8 cellular contexts compared by ENCODE assay signal in genomic region chr18:45974088-45974536, GRCh38. TPM values are rescaled to one million over a fixed set of nuclear protein-coding genes. Genes with fewer than 3 reads are reported as not detected.
A peak's percentile ranks its signal among the peaks of the same experiment; 100 is the strongest.
DNase-seq lines count a peak whose midpoint lies in the region; ATAC-seq and TF ChIP-seq lines count a peak whose summit lies in the region.

No MANE protein-coding gene starts in this region.

- no peak for TF ChIP-seq POLR2A in right lobe of liver (IDR thresholded peaks at IDR 0.05)

- 7% methylated on average over 5 of the region's 5 CpGs for WGBS in right lobe of liver (ENCODE audit: insufficient coverage, low coverage, low lambda C conversion rate, missing lambda C conversion rate)

- no peak overlapping the region for H3K4me3 ChIP-seq in CD8-positive, alpha-beta T cell (ENCODE audit: low read depth, low read length)
- H3K4me3 ChIP-seq in right lobe of liver: no peak overlapping the region

- no peak overlapping the region for H3K27ac ChIP-seq in CD8-positive, alpha-beta T cell (ENCODE audit: low read depth, low read length)
- H3K27ac ChIP-seq in right lobe of liver: no peak overlapping the region

- H3K36me3 ChIP-seq in CD8-positive, alpha-beta T cell (ENCODE audit: insufficient read depth, low read length): no peaks in the 10 kb centered on the region
- H3K36me3 ChIP-seq in right lobe of liver: no peaks in the 10 kb centered on the region

- no peaks in the 10 kb centered on the region for H3K27me3 Mint-ChIP-seq in CD8-positive, alpha-beta T cell (ENCODE audit: low read depth)

- no peaks in the 10 kb centered on the region for H3K27me3 ChIP-seq in CD8-positive, alpha-beta T cell (ENCODE audit: insufficient read depth, low read length)
- no peaks in the 10 kb centered on the region for H3K27me3 ChIP-seq in right lobe of liver

- H3K9me3 Mint-ChIP-seq in CD8-positive, alpha-beta T cell: no peaks in the 10 kb centered on the region

- intact Hi-C loops in CD8-positive, alpha-beta T cell (cut with DNase I, micrococcal nuclease): loop anchor here (1.0 to 10.0 kb wide), 8 partner anchors 50 to 699 kb away; no protein-coding TSS in a partner anchor
- intact Hi-C loops in right lobe of liver (cut with DNase I): loop anchor here in 1 of 2 donors (10.0 kb wide), 1 partner anchor 289 kb away; no protein-coding TSS in a partner anchor

- CTCF ChIA-PET in CD8-positive, alpha-beta T cell (lab: Charles Lee): interaction anchor here (0.7 to 4.5 kb wide), 33 partner anchors 8 to 358 kb away, joined by 3 to 26 read pairs (median 4); partner anchors contain the start of gene PSTPIP2
- CTCF ChIA-PET in HEK293T (lab: Yijun Ruan, JAX): interaction anchor here (0.6 to 0.7 kb wide), 2 partner anchors 254 to 294 kb away, joined by 3 to 4 read pairs; no protein-coding TSS in a partner anchor

- H3K4me3 Mint-ChIP-seq in CD8-positive, alpha-beta T cell: no peak overlapping the region

- H3K27ac Mint-ChIP-seq in CD8-positive, alpha-beta T cell: no peak overlapping the region

- peaks cover 6% of the 10 kb centered on the region for H3K4me1 Mint-ChIP-seq in CD8-positive, alpha-beta T cell (ENCODE audit: low read depth)

- peak; percentile 83 for ATAC-seq in CD8-positive, alpha-beta T cell
- ATAC-seq in right lobe of liver (peak; percentile 88 to 97 (median 96)), HG03520 (IDR thresholded peaks at IDR 0.05; ENCODE audit: unreplicated experiment) (no peak)

- H3K4me1 ChIP-seq in CD8-positive, alpha-beta T cell (ENCODE audit: insufficient read depth, low read length): peaks cover 7% of the 10 kb centered on the region
- peaks cover 0 to 3% (median 0%) of the 10 kb centered on the region in 4 donors for H3K4me1 ChIP-seq in right lobe of liver

- POLR2A ChIA-PET in CD8-positive, alpha-beta T cell (lab: Charles Lee): interaction anchor here (0.8 to 1.3 kb wide), 2 partner anchors 49 to 308 kb away, joined by 3 to 6 read pairs; no protein-coding TSS in a partner anchor
- POLR2A ChIA-PET in HEK293T (lab: Yijun Ruan, JAX): no interaction called here

- peak; percentile 39 to 71 (median 62) for DNase-seq in CD8-positive, alpha-beta T cell
- DNase-seq in HEK293T (ENCODE audit: extremely low spot score): peak; percentile 34
- peak; percentile 36 for DNase-seq in NCI-H510A treated with DMSO at 0.1 percent for 48 hours (lab: John Stamatoyannopoulos, UW)
- DNase-seq in activated CD4-positive, alpha-beta T cell treated with anti-CD3 and anti-CD28 coated beads for 24 hours (ENCODE audit: low read depth in 2 of 2): peak; percentile 41 to 46
- peak; percentile 84 for DNase-seq in dedifferentiated amniotic fluid mesenchymal stem cell (ENCODE audit: extremely low spot score)
- peak in 2 of 3 donors; percentile 29 to 58 for DNase-seq in right lobe of liver
- DNase-seq in stimulated activated CD4-positive, alpha-beta T cell treated with anti-CD3 and anti-CD28 coated beads, TNF-alpha, amount 100 ng/mL, for 48 hours (ENCODE audit: low read depth in 3 of 3): peak; percentile 43 to 57 (median 56)

- H3K36me3 Mint-ChIP-seq in CD8-positive, alpha-beta T cell: no peaks in the 10 kb centered on the region

- no peaks in the 10 kb centered on the region for H3K9me3 ChIP-seq in CD8-positive, alpha-beta T cell (ENCODE audit: low read length)
- no peaks in the 10 kb centered on the region for H3K9me3 ChIP-seq in right lobe of liver

- TF ChIP-seq CTCF in CD8-positive, alpha-beta T cell (IDR thresholded peaks at IDR 0.05): peak; percentile 86
- TF ChIP-seq CTCF in right lobe of liver (IDR thresholded peaks at IDR 0.05): peak; percentile 79 to 86 (median 82)

TF ChIP-seq in HEK293T, 16 proteins besides CTCF, POLR2A, EP300 and RAD21:
- no peak for TF ChIP-seq L3MBTL2 (conservative IDR thresholded peaks at IDR 0.05)
- no peak for TF ChIP-seq FOXK2 (IDR thresholded peaks at IDR 0.05)
- no peak for TF ChIP-seq CTBP1 (IDR thresholded peaks at IDR 0.05; ENCODE audit: borderline replicate concordance)
- no peak for TF ChIP-seq NFRKB (IDR thresholded peaks at IDR 0.05)
- TF ChIP-seq BHLHE40 (IDR thresholded peaks at IDR 0.05; ENCODE audit: borderline replicate concordance): no peak
- TF ChIP-seq FOXA1 (IDR thresholded peaks at IDR 0.05): no peak
- TF ChIP-seq SP1 (IDR thresholded peaks at IDR 0.05): no peak
- no peak for TF ChIP-seq ELF4 (IDR thresholded peaks at IDR 0.05)
- TF ChIP-seq ZNF384 (IDR thresholded peaks at IDR 0.05): no peak
- TF ChIP-seq TARDBP (IDR thresholded peaks at IDR 0.05): no peak
- no peak for TF ChIP-seq PKNOX1 (IDR thresholded peaks at IDR 0.05)
- TF ChIP-seq HDGF (IDR thresholded peaks at IDR 0.05; ENCODE audit: borderline replicate concordance): no peak
- no peak for TF ChIP-seq LEF1 (IDR thresholded peaks at IDR 0.05; ENCODE audit: borderline replicate concordance)
- no peak for TF ChIP-seq ARNT (IDR thresholded peaks at IDR 0.05)
- no peak for TF ChIP-seq SUZ12 (IDR thresholded peaks at IDR 0.05)
- TF ChIP-seq FOXM1 (IDR thresholded peaks at IDR 0.05; ENCODE audit: borderline replicate concordance): no peak

RNA-seq across cellular contexts. Expression of gene EPG5, which starts 7.0 kb away (rescaled TPM):
- 10 to 100 TPM; 29.1 to 35.5 TPM for total RNA-seq in CD8-positive, alpha-beta T cell
- total RNA-seq in right lobe of liver: 10 to 100 TPM; 11.6 to 15.2 (median 12.4) TPM

Comparison
In these comparisons a context has a peak if more than half of its experiments do, and no peak if none do; other contexts are left out.
1. DNase-seq: peak in every context shown above with its lines; median percentile 84 in dedifferentiated amniotic fluid mesenchymal stem cell; 62 in CD8-positive, alpha-beta T cell; 56 in stimulated activated CD4-positive, alpha-beta T cell treated with anti-CD3 and anti-CD28 coated beads, TNF-alpha, amount 100 ng/mL, for 48 hours; 44 in activated CD4-positive, alpha-beta T cell treated with anti-CD3 and anti-CD28 coated beads for 24 hours; 44 in right lobe of liver; 36 in NCI-H510A treated with DMSO at 0.1 percent for 48 hours; 34 in HEK293T.